20 cellular contexts compared by ENCODE assay signal in genomic region chr15:101373580-101373979, GRCh38.
"Had no signal": no experiment of that assay in that cellular context is flagged by ENCODE, and none has a peak within 500 bp of the region (broad histone marks: within the 10 kb centered on the region; RNA-seq: fewer than 3 reads in every experiment).

No MANE protein-coding gene starts in this region.

- DNase-seq: effector memory CD8-positive, alpha-beta T cell; gastrocnemius medialis; heart right ventricle; kidney glomerular epithelial cell; mammary epithelial cell; naive thymus-derived CD4-positive, alpha-beta T cell; nephron progenitor cell; small intestine; stimulated activated CD4-positive, alpha-beta T cell treated with anti-CD3 and anti-CD28 coated beads, Interleukin-12 subunit alpha, Interleukin-12 subunit beta, amount 100 ng/mL, for 4 hours; stimulated activated naive CD4-positive, alpha-beta T cell; stomach; substantia nigra had no signal

- ATAC-seq: effector memory CD8-positive, alpha-beta T cell; gastrocnemius medialis; heart right ventricle; left lobe of liver; naive thymus-derived CD4-positive, alpha-beta T cell; right cardiac atrium had no signal

- H3K27me3 ChIP-seq: gastrocnemius medialis, heart right ventricle, transverse colon had no signal

- H3K9me3 Mint-ChIP-seq: dendritic cell treated with granulocyte-macrophage colony-stimulating factor and Interleukin-4, amounts not matched to agents 40 ng/mL and 50 ng/mL, for 4 days; effector memory CD8-positive, alpha-beta T cell; naive thymus-derived CD4-positive, alpha-beta T cell; nephron progenitor cell had no signal

- H3K27ac ChIP-seq: epithelial cell of prostate, esophagus muscularis mucosa, gastrocnemius medialis, heart right ventricle, neutrophil, stomach, thoracic aorta, transverse colon had no signal

- H3K27ac Mint-ChIP-seq: dendritic cell treated with granulocyte-macrophage colony-stimulating factor and Interleukin-4, amounts not matched to agents 40 ng/mL and 50 ng/mL, for 4 days; effector memory CD8-positive, alpha-beta T cell; naive thymus-derived CD4-positive, alpha-beta T cell; nephron progenitor cell had no signal

- H3K4me3 ChIP-seq: esophagus muscularis mucosa, gastrocnemius medialis, heart right ventricle, stomach, thoracic aorta, transverse colon had no signal

- H3K4me3 Mint-ChIP-seq: dendritic cell treated with granulocyte-macrophage colony-stimulating factor and Interleukin-4, amounts not matched to agents 40 ng/mL and 50 ng/mL, for 4 days; effector memory CD8-positive, alpha-beta T cell had no signal
